ENCODE assay signal across 9 cellular contexts in the genomic region with DNA sequence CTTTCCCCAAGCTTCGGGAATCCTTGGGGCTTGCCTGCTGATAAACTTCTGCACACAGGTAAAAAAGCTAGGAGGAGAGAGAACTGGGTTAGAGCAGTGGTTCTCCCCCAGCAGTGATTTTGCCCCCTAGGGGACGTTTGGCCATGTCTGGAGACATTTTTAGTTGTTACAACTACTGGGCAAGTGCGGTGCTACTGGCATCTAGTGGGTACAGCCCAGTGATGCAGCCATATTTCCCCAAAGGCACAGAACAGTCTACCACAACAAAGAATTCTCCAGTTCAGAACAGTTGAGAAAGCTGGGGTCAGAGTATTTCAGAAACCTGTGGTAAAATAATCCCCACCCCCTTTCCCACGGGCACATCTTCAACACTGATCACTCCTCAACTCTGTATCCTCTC. TPM values are rescaled to one million over a fixed set of nuclear protein-coding genes. Genes with fewer than 3 reads are reported as not detected.
DNase-seq lines count a peak whose midpoint lies in the region; ATAC-seq and TF ChIP-seq lines count a peak whose summit lies in the region.
"Had no signal": no experiment of that assay in that cellular context is flagged by ENCODE, and none has a peak within 500 bp of the region (broad histone marks: within the 10 kb centered on the region; RNA-seq: fewer than 3 reads in every experiment).

No MANE protein-coding gene starts in this region.

- peak; percentile 89 for ATAC-seq in stimulated activated naive CD8-positive, alpha-beta T cell treated with anti-CD3 and anti-CD28 coated beads, Interleukin-15, amount 100 ng/mL, for 72 hours

- H3K27ac ChIP-seq in RWPE1: no peak overlapping the region
- H3K27ac ChIP-seq: right atrium auricular region had no signal

- POLR2A ChIA-PET in RWPE1 (lab: Yijun Ruan, JAX; ENCODE audit: low non-redundant PET): no interaction called here

- TF ChIP-seq CTCF in RWPE1 (conservative IDR thresholded peaks at IDR 0.05; ENCODE audit: low read depth) (no peak), brain (conservative IDR thresholded peaks at IDR 0.05) (peak; percentile 10 to 38)

- peaks cover 81% of the 10 kb centered on the region for H3K36me3 Mint-ChIP-seq in brain

- CTCF ChIA-PET in RWPE1 (lab: Yijun Ruan, JAX): no interaction called here

- no peaks in the 10 kb centered on the region for H3K4me1 Mint-ChIP-seq in brain
- H3K4me1 Mint-ChIP-seq in stimulated activated naive CD8-positive, alpha-beta T cell treated with anti-CD3 and anti-CD28 coated beads, Interleukin-15, amount 100 ng/mL, for 72 hours: peaks cover 41% of the 10 kb centered on the region

- no peaks in the 10 kb centered on the region for H3K9me3 Mint-ChIP-seq in brain
- H3K9me3 Mint-ChIP-seq in stimulated activated naive CD8-positive, alpha-beta T cell treated with anti-CD3 and anti-CD28 coated beads, Interleukin-15, amount 100 ng/mL, for 72 hours: no peaks in the 10 kb centered on the region

- no peaks in the 10 kb centered on the region for H3K27me3 Mint-ChIP-seq in brain
- no peaks in the 10 kb centered on the region for H3K27me3 Mint-ChIP-seq in stimulated activated naive CD8-positive, alpha-beta T cell treated with anti-CD3 and anti-CD28 coated beads, Interleukin-15, amount 100 ng/mL, for 72 hours

- peak; percentile 6 for DNase-seq in activated naive CD4-positive, alpha-beta T cell treated with Interleukin-2 at 50 U/mL for 16 hours
- DNase-seq in activated naive CD4-positive, alpha-beta T cell treated with anti-CD3 and anti-CD28 coated beads, Interleukin-2, amount 50 U/mL, for 16 hours: no peak
- peak; percentile 22 for DNase-seq in RWPE1 (ENCODE audit: low spot score)
- DNase-seq in stimulated activated naive CD8-positive, alpha-beta T cell treated with anti-CD3 and anti-CD28 coated beads, Interleukin-15, amount 100 ng/mL, for 72 hours: peak; percentile 33 to 49
- DNase-seq in NCI-H1694 (lab: John Stamatoyannopoulos, UW): no peak
- no peak for DNase-seq in kidney tubule cell (ENCODE audit: low spot score)
- no peak for DNase-seq in HPDE6-E6E7 (ENCODE audit: extremely low spot score)

- no peak overlapping the region for H3K27ac Mint-ChIP-seq in brain
- no peak overlapping the region for H3K27ac Mint-ChIP-seq in stimulated activated naive CD8-positive, alpha-beta T cell treated with anti-CD3 and anti-CD28 coated beads, Interleukin-15, amount 100 ng/mL, for 72 hours

- no peak overlapping the region for H3K4me3 Mint-ChIP-seq in brain
- no peak overlapping the region for H3K4me3 Mint-ChIP-seq in stimulated activated naive CD8-positive, alpha-beta T cell treated with anti-CD3 and anti-CD28 coated beads, Interleukin-15, amount 100 ng/mL, for 72 hours

RNA-seq across cellular contexts. Expression of a gene that starts 41.3 kb away (rescaled TPM):
- not detected for polyA plus RNA-seq in brain (ENCODE audit: insufficient read depth, low read depth, low replicate concordance)

Comparison
In these comparisons a context has a peak if more than half of its experiments do, and no peak if none do; other contexts are left out.
1. DNase-seq: peak in activated naive CD4-positive, alpha-beta T cell treated with Interleukin-2 at 50 U/mL for 16 hours (single experiment), RWPE1 (single experiment) and stimulated activated naive CD8-positive, alpha-beta T cell treated with anti-CD3 and anti-CD28 coated beads, Interleukin-15, amount 100 ng/mL, for 72 hours (2 of 2); none in activated naive CD4-positive, alpha-beta T cell treated with anti-CD3 and anti-CD28 coated beads, Interleukin-2, amount 50 U/mL, for 16 hours (single experiment), NCI-H1694 (single experiment), kidney tubule cell (single experiment) and HPDE6-E6E7 (single experiment).